ENCODE assay signal across 9 cellular contexts in genomic region chr17:27631897-27632725, GRCh38. TPM values are rescaled to one million over a fixed set of nuclear protein-coding genes. Genes with fewer than 3 reads are reported as not detected.
A peak's percentile ranks its signal among the peaks of the same experiment; 100 is the strongest.
DNase-seq lines count a peak whose midpoint lies in the region; ATAC-seq and TF ChIP-seq lines count a peak whose summit lies in the region.
"Had no signal": no experiment of that assay in that cellular context is flagged by ENCODE, and none has a peak within 500 bp of the region (broad histone marks: within the 10 kb centered on the region; RNA-seq: fewer than 3 reads in every experiment).

No MANE protein-coding gene starts in this region.

- TF ChIP-seq POLR2A in testis (IDR thresholded peaks at IDR 0.05), result no peak

- peak overlapping the region; percentile 95 for H3K4me3 Mint-ChIP-seq in T-helper 2 cell treated with Interferon-gamma antibody and Interleukin-4, amounts not matched to agents 5 μg/mL and 100 μg/mL, for 36 hours
- H3K4me3 Mint-ChIP-seq in activated T-helper 1 cell treated with anti-CD3 and anti-CD28 coated beads, Interleukin-12 subunit alpha, Interleukin-12 subunit beta, Interleukin-2, Interleukin-4 antibody, amounts not matched to agents 30 ng/mL and 10 ng/mL and 1 ng/mL, durations not matched to agents 14 hours and 24 hours and 36 hours, result peak overlapping the region; percentile 89

- H3K9me3 Mint-ChIP-seq in T-helper 2 cell treated with Interferon-gamma antibody and Interleukin-4, amounts not matched to agents 5 μg/mL and 100 μg/mL, for 36 hours, result no peaks in the 10 kb centered on the region
- H3K9me3 Mint-ChIP-seq in activated T-helper 1 cell treated with anti-CD3 and anti-CD28 coated beads, Interleukin-12 subunit alpha, Interleukin-12 subunit beta, Interleukin-2, Interleukin-4 antibody, amounts not matched to agents 30 ng/mL and 10 ng/mL and 1 ng/mL, durations not matched to agents 14 hours and 24 hours and 36 hours, result no peaks in the 10 kb centered on the region

- peaks cover 24% of the 10 kb centered on the region for H3K36me3 Mint-ChIP-seq in T-helper 2 cell treated with Interferon-gamma antibody and Interleukin-4, amounts not matched to agents 5 μg/mL and 100 μg/mL, for 36 hours (ENCODE audit: low read depth)
- H3K36me3 Mint-ChIP-seq in activated T-helper 1 cell treated with anti-CD3 and anti-CD28 coated beads, Interleukin-12 subunit alpha, Interleukin-12 subunit beta, Interleukin-2, Interleukin-4 antibody, amounts not matched to agents 30 ng/mL and 10 ng/mL and 1 ng/mL, durations not matched to agents 14 hours and 24 hours and 36 hours (ENCODE audit: low read depth), result peaks cover 25% of the 10 kb centered on the region

- no peaks in the 10 kb centered on the region for H3K27me3 Mint-ChIP-seq in T-helper 2 cell treated with Interferon-gamma antibody and Interleukin-4, amounts not matched to agents 5 μg/mL and 100 μg/mL, for 36 hours (ENCODE audit: low read depth)
- no peaks in the 10 kb centered on the region for H3K27me3 Mint-ChIP-seq in activated T-helper 1 cell treated with anti-CD3 and anti-CD28 coated beads, Interleukin-12 subunit alpha, Interleukin-12 subunit beta, Interleukin-2, Interleukin-4 antibody, amounts not matched to agents 30 ng/mL and 10 ng/mL and 1 ng/mL, durations not matched to agents 14 hours and 24 hours and 36 hours (ENCODE audit: insufficient read depth)

- peak; percentile 24 for ATAC-seq in left colon
- no peak for ATAC-seq in GM19035 (IDR thresholded peaks at IDR 0.05; ENCODE audit: unreplicated experiment)

- H3K4me3 ChIP-seq in testis, result no peak overlapping the region

- no peaks in the 10 kb centered on the region for H3K36me3 ChIP-seq in testis (ENCODE audit: low read depth, missing control alignments)

- peaks cover 52% of the 10 kb centered on the region for H3K4me1 Mint-ChIP-seq in T-helper 2 cell treated with Interferon-gamma antibody and Interleukin-4, amounts not matched to agents 5 μg/mL and 100 μg/mL, for 36 hours (ENCODE audit: low read depth)
- peaks cover 54% of the 10 kb centered on the region for H3K4me1 Mint-ChIP-seq in activated T-helper 1 cell treated with anti-CD3 and anti-CD28 coated beads, Interleukin-12 subunit alpha, Interleukin-12 subunit beta, Interleukin-2, Interleukin-4 antibody, amounts not matched to agents 30 ng/mL and 10 ng/mL and 1 ng/mL, durations not matched to agents 14 hours and 24 hours and 36 hours (ENCODE audit: low read depth)

- no peaks in the 10 kb centered on the region for H3K9me3 ChIP-seq in testis

- H3K27ac ChIP-seq in testis, result peak overlapping the region; percentile 28 to 31

- no peaks in the 10 kb centered on the region for H3K27me3 ChIP-seq in testis

- TF ChIP-seq CTCF in testis (IDR thresholded peaks at IDR 0.05), result no peak

- 67 to 84% methylated on average over 5 to 11 of the region's 11 CpGs for WGBS in testis, 2 donors

- DNase-seq in T-helper 2 cell treated with Interferon-gamma antibody and Interleukin-4, amounts not matched to agents 5 μg/mL and 100 μg/mL, for 36 hours (ENCODE audit: low spot score), result no peak
- DNase-seq in T-helper 2 cell (no peak), left colon (peak in 1 of 2 donors; percentile 55), testis (no peak), hypothalamus (lab: John Stamatoyannopoulos, UW) (no peak)
- DNase-seq in activated T-helper 1 cell treated with anti-CD3 and anti-CD28 coated beads, Interleukin-12 subunit alpha, Interleukin-12 subunit beta, Interleukin-2, Interleukin-4 antibody, amounts not matched to agents 30 ng/mL and 10 ng/mL and 1 ng/mL, durations not matched to agents 14 hours and 24 hours and 36 hours (ENCODE audit: low spot score), result no peak
- no peak for DNase-seq in central memory CD4-positive, alpha-beta T cell
- DNase-seq: NCI-H1694 treated with DMSO at 0.1 percent for 48 hours had no signal

- H3K27ac Mint-ChIP-seq in T-helper 2 cell treated with Interferon-gamma antibody and Interleukin-4, amounts not matched to agents 5 μg/mL and 100 μg/mL, for 36 hours, result peak overlapping the region; percentile 90
- peak overlapping the region; percentile 91 for H3K27ac Mint-ChIP-seq in activated T-helper 1 cell treated with anti-CD3 and anti-CD28 coated beads, Interleukin-12 subunit alpha, Interleukin-12 subunit beta, Interleukin-2, Interleukin-4 antibody, amounts not matched to agents 30 ng/mL and 10 ng/mL and 1 ng/mL, durations not matched to agents 14 hours and 24 hours and 36 hours

- H3K4me1 ChIP-seq in testis, result peaks cover 19% of the 10 kb centered on the region

- intact Hi-C loops in activated T-helper 1 cell treated with anti-CD3 and anti-CD28 coated beads, Interleukin-12 subunit alpha, Interleukin-12 subunit beta, Interleukin-2, Interleukin-4 antibody, amounts not matched to agents 30 ng/mL and 10 ng/mL and 1 ng/mL, durations not matched to agents 14 hours and 24 hours and 36 hours (cut with micrococcal nuclease), result loop anchor here (1.0 kb wide), 1 partner anchor 16 kb away; no protein-coding TSS in a partner anchor
- intact Hi-C loops in left colon (cut with DNase I, micrococcal nuclease) (no loop called here), testis (cut with DNase I; ENCODE audit: low total_unique reads) (no loop called here)

RNA-seq across cellular contexts. Expression of gene LGALS9, which starts 1.1 kb away (rescaled TPM):
- total RNA-seq in activated T-helper 1 cell treated with anti-CD3 and anti-CD28 coated beads, Interleukin-12 subunit alpha, Interleukin-12 subunit beta, Interleukin-2, Interleukin-4 antibody, amounts not matched to agents 30 ng/mL and 10 ng/mL and 1 ng/mL, durations not matched to agents 14 hours and 24 hours and 36 hours, result 38.4 and 39.7 TPM in 2 replicates
- total RNA-seq in left colon (100 to 1,000 TPM; 230 to 514 TPM), testis (1 to 10 TPM; 7.2 to 7.4 TPM)
- polyA plus RNA-seq in testis (ENCODE audit: insufficient read depth, low read depth, low replicate concordance), result 27.5 TPM
